1 cellular context compared by ENCODE assay signal in the genomic region with DNA sequence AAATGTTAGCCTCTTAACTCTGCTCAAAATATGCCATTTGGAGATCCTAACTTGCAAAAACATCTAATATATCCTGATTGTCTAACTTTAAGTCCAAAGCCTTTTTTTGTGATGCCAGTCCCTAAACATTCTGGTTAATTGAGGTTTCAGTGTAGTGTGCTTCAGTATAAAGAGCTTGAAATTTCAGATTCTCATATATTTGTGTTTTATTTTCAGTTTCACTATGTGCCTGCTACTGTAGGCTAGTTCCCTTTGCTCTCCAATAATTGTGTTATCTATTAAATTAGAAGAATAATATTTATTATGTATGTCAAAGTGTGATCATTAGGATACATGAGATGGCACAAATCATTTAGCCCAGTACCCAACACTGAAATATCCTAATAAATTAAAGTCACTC.
TF ChIP-seq lines count a peak whose summit lies in the region.

No MANE protein-coding gene starts in this region.

TF ChIP-seq in SK-N-SH treated with all-trans-retinoic acid at 6 μM for 48 hours, 23 proteins besides CTCF, POLR2A, EP300 and RAD21 (continued from another document):
- TF ChIP-seq, protein P1, sequence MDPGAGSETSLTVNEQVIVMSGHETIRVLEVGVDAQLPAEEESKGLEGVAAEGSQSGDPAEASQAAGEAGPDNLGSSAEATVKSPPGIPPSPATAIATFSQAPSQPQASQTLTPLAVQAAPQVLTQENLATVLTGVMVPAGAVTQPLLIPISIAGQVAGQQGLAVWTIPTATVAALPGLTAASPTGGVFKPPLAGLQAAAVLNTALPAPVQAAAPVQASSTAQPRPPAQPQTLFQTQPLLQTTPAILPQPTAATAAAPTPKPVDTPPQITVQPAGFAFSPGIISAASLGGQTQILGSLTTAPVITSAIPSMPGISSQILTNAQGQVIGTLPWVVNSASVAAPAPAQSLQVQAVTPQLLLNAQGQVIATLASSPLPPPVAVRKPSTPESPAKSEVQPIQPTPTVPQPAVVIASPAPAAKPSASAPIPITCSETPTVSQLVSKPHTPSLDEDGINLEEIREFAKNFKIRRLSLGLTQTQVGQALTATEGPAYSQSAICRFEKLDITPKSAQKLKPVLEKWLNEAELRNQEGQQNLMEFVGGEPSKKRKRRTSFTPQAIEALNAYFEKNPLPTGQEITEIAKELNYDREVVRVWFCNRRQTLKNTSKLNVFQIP (CRISPR knock-in tag; IDR thresholded peaks at IDR 0.05; ENCODE audit: borderline replicate concordance, low read depth), result no peak
